In the genomic region with DNA sequence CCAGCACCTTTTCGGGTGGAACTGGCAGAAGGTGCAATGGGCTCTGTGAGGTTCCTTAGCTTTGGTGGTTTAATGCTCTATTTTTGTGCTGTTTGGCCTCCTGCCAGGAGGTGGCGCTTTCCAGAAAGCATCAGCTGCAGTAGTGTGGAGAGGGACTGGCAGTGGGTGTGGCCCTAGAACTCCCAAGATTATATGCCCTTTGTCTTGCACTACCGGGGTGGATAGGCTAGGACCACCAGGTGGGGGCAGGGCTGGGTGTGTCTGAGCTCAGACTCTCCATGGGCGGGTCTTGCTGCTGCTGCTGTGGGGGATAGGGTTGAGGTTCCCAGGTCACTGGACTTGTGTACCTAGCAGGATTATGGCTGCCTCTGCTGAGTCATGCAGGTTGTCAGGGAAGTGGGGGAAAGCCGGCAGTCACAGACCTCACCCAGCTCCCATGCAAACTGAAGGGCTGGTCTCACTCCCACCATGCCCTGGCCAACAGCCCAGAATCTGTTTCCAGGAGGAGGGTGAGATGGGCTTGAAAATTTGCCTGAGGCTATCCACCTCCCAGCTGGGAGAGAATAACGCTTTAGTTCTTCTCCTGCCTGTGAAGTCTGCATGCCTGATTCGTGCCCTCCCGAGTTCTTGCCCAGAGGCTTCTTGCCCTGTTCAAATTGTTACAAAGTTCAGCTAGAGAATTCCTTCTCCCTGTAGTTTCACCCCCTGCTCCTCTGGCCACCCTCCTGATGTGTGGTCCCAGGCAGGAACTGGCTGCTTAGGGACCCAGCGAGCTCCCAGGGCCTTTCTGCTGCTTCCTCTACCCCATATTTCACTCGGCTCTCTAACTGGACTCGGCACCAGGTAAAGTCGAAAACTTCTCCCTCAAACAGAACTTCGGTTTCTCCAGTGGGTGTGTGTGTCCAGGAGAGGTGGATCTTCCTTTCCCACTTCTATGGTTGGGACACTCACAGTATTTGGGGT, we compare ENCODE assay signal across 8 cellular contexts.
A peak's percentile ranks its signal among the peaks of the same experiment; 100 is the strongest.
DNase-seq lines count a peak whose midpoint lies in the region; ATAC-seq and TF ChIP-seq lines count a peak whose summit lies in the region.

No MANE protein-coding gene starts in this region.

- no peaks in the 10 kb centered on the region for H3K9me3 ChIP-seq in smooth muscle cell (replicated peaks; ENCODE audit: low read depth)

- ATAC-seq in HG02763 (IDR thresholded peaks at IDR 0.05; ENCODE audit: unreplicated experiment): no peak

- H3F3A ChIP-seq in smooth muscle cell (ENCODE audit: low read depth): no peaks in the 10 kb centered on the region

- H4K20me1 ChIP-seq in smooth muscle cell (ENCODE audit: low read depth): no peaks in the 10 kb centered on the region

- H2AFZ ChIP-seq in smooth muscle cell (ENCODE audit: low read depth): no peak overlapping the region

- WGBS in smooth muscle cell (ENCODE audit: low lambda C conversion rate): 77% methylated on average over 13 of the region's 13 CpGs

- no peaks in the 10 kb centered on the region for H3K4me1 ChIP-seq in smooth muscle cell (ENCODE audit: low read depth)

- peak; percentile 93 for DNase-seq in ELF-1 (ENCODE audit: low read depth, low spot score)
- peak; percentile 89 for DNase-seq in NCI-H345 treated with DMSO at 0.1 percent for 48 hours (lab: John Stamatoyannopoulos, UW; ENCODE audit: unreplicated experiment)
- DNase-seq in activated CD8-positive, alpha-beta memory T cell treated with anti-CD3 and anti-CD28 coated beads, Interleukin-2, amount 50 U/mL, for 48 hours: peak; percentile 75
- peak; percentile 50 for DNase-seq in fibroblast of the aortic adventitia (ENCODE audit: low read depth)
- DNase-seq in smooth muscle cell (lab: John Stamatoyannopoulos, UW; ENCODE audit: unreplicated experiment): no peak
- DNase-seq in mesenteric fat pad (ENCODE audit: low spot score): no peak
- DNase-seq in RKO (ENCODE audit: low spot score): no peak

- H3K9ac ChIP-seq in smooth muscle cell (ENCODE audit: low read depth): no peak overlapping the region

- H3K4me2 ChIP-seq in smooth muscle cell: no peak overlapping the region

- TF ChIP-seq CTCF in fibroblast of the aortic adventitia (IDR thresholded peaks at IDR 0.05; ENCODE audit: insufficient read depth, low read length) (no peak), smooth muscle cell (IDR thresholded peaks at IDR 0.05; ENCODE audit: borderline replicate concordance, insufficient read depth, poor library complexity, severe bottlenecking) (peak; percentile 19)

- H3K4me3 ChIP-seq in fibroblast of the aortic adventitia (ENCODE audit: low read depth, low read length): no peak overlapping the region
- H3K4me3 ChIP-seq in smooth muscle cell: no peak overlapping the region

- no peaks in the 10 kb centered on the region for H3K36me3 ChIP-seq in smooth muscle cell (ENCODE audit: low read depth)

- peak overlapping the region; percentile 80 for H3K27ac ChIP-seq in smooth muscle cell (ENCODE audit: low read depth)

- H3K27me3 ChIP-seq in smooth muscle cell (ENCODE audit: low read depth): no peaks in the 10 kb centered on the region

- H3K79me2 ChIP-seq in smooth muscle cell (ENCODE audit: low read depth): no peaks in the 10 kb centered on the region

Comparison
In these comparisons a context has a peak if more than half of its experiments do, and no peak if none do; other contexts are left out.
1. DNase-seq: peak in ELF-1 (single experiment), NCI-H345 treated with DMSO at 0.1 percent for 48 hours (single experiment), activated CD8-positive, alpha-beta memory T cell treated with anti-CD3 and anti-CD28 coated beads, Interleukin-2, amount 50 U/mL, for 48 hours (single experiment) and fibroblast of the aortic adventitia (single experiment); none in smooth muscle cell (single experiment), mesenteric fat pad (single experiment) and RKO (single experiment).